Comparison of ENCODE assay signal across 8 cellular contexts in genomic region chrX:119041175-119041574, GRCh38. TPM values are rescaled to one million over a fixed set of nuclear protein-coding genes. Genes with fewer than 3 reads are reported as not detected.
A peak's percentile ranks its signal among the peaks of the same experiment; 100 is the strongest.
DNase-seq lines count a peak whose midpoint lies in the region; ATAC-seq and TF ChIP-seq lines count a peak whose summit lies in the region.

No MANE protein-coding gene starts in this region.

- H3K27ac Mint-ChIP-seq in activated CD4-positive, alpha-beta T cell treated with anti-CD3 and anti-CD28 coated beads for 36 hours: no peak overlapping the region

- no peak overlapping the region for H3K14ac ChIP-seq in neuronal stem cell (ENCODE audit: low read length)

- H3K9ac ChIP-seq in neuronal stem cell (ENCODE audit: low read depth, low read length, poor library complexity): no peak overlapping the region

- H3K79me1 ChIP-seq in neuronal stem cell (ENCODE audit: low read depth, low read length): no peaks in the 10 kb centered on the region

- H3K36me3 Mint-ChIP-seq in activated CD4-positive, alpha-beta T cell treated with anti-CD3 and anti-CD28 coated beads for 36 hours (ENCODE audit: low read depth): no peaks in the 10 kb centered on the region

- intact Hi-C loops in psoas muscle (cut with DNase I): no loop called here
- intact Hi-C loops in activated CD4-positive, alpha-beta T cell treated with anti-CD3 and anti-CD28 coated beads for 36 hours (cut with DNase I, micrococcal nuclease): no loop called here

- H3K23ac ChIP-seq in neuronal stem cell (ENCODE audit: low read depth, low read length, poor library complexity): no peak overlapping the region

- no peak overlapping the region for H2BK5ac ChIP-seq in neuronal stem cell (ENCODE audit: low read length)

- DNase-seq in Daoy (ENCODE audit: low read depth) (peak; percentile 73), SJSA1 (ENCODE audit: low read depth in 1 of 2, low spot score in 2 of 2) (peak; percentile 1 to 41), foreskin melanocyte (peak; percentile 21), psoas muscle (peak in 1 of 2 donors; percentile 49), foreskin keratinocyte (no peak), neuronal stem cell (ENCODE audit: low spot score) (no peak)
- DNase-seq in activated CD4-positive, alpha-beta T cell treated with anti-CD3 and anti-CD28 coated beads for 36 hours: no peak

- no peaks in the 10 kb centered on the region for H3K4me1 Mint-ChIP-seq in activated CD4-positive, alpha-beta T cell treated with anti-CD3 and anti-CD28 coated beads for 36 hours

- H2BK120ac ChIP-seq in neuronal stem cell (ENCODE audit: low read depth, low read length): no peak overlapping the region

- no peak overlapping the region for H2AFZ ChIP-seq in neuronal stem cell (ENCODE audit: low read length)

- TF ChIP-seq CTCF in psoas muscle (IDR thresholded peaks at IDR 0.05) (no peak), foreskin keratinocyte (conservative IDR thresholded peaks at IDR 0.05) (no peak)

- H3K4me1 ChIP-seq in SJSA1 (replicated peaks) (no peaks in the 10 kb centered on the region), psoas muscle (peaks cover 4% of the 10 kb centered on the region), foreskin keratinocyte (no peaks in the 10 kb centered on the region), neuronal stem cell (ENCODE audit: control insufficient read depth in 2 of 2, insufficient read depth in 1 of 2, low read depth in 1 of 2, low read length in 2 of 2) (peaks cover 0 to 3% of the 10 kb centered on the region in 2 donors)

- H3K4ac ChIP-seq in neuronal stem cell (ENCODE audit: low read length): no peak overlapping the region

- no peak overlapping the region for H3K18ac ChIP-seq in neuronal stem cell (ENCODE audit: low read length)

- no peaks in the 10 kb centered on the region for H3K27me3 Mint-ChIP-seq in activated CD4-positive, alpha-beta T cell treated with anti-CD3 and anti-CD28 coated beads for 36 hours

- WGBS in psoas muscle, 3 donors: 31 to 50% (median 34%) methylated on average over 4 of the region's 4 CpGs
- no CpG with 5 or more reads among the region's 4 CpGs for WGBS in neuronal stem cell (ENCODE audit: extremely low coverage in 2 of 2, insufficient read length in 2 of 2, insufficient replicate concordance in 1 of 2), 2 donors

- H3K9me3 Mint-ChIP-seq in activated CD4-positive, alpha-beta T cell treated with anti-CD3 and anti-CD28 coated beads for 36 hours (ENCODE audit: low read depth): no peaks in the 10 kb centered on the region

- no peak overlapping the region for H3K4me3 Mint-ChIP-seq in activated CD4-positive, alpha-beta T cell treated with anti-CD3 and anti-CD28 coated beads for 36 hours

- no peak overlapping the region for H3K4me3 ChIP-seq in SJSA1
- H3K4me3 ChIP-seq in psoas muscle: no peak overlapping the region
- H3K4me3 ChIP-seq in neuronal stem cell (ENCODE audit: low read length in 2 of 2): no peak overlapping the region

- POLR2A ChIA-PET in activated CD4-positive, alpha-beta T cell treated with anti-CD3 and anti-CD28 coated beads for 36 hours (lab: Charles Lee): no interaction called here

- CTCF ChIA-PET in activated CD4-positive, alpha-beta T cell treated with anti-CD3 and anti-CD28 coated beads for 36 hours (lab: Charles Lee): no interaction called here

- H2AK5ac ChIP-seq in neuronal stem cell (ENCODE audit: low read depth, low read length): no peak overlapping the region

- no peak overlapping the region for H4K91ac ChIP-seq in neuronal stem cell (ENCODE audit: low read depth, low read length, poor library complexity)

- H3K9me3 ChIP-seq in SJSA1 (replicated peaks) (no peaks in the 10 kb centered on the region), psoas muscle (no peaks in the 10 kb centered on the region), neuronal stem cell (replicated peaks in 1 of 2; ENCODE audit: control insufficient read depth in 2 of 2, insufficient read depth in 1 of 2, low read depth in 1 of 2, low read length in 2 of 2) (no peaks in the 10 kb centered on the region)

- H3K36me3 ChIP-seq in SJSA1: no peaks in the 10 kb centered on the region
- no peaks in the 10 kb centered on the region for H3K36me3 ChIP-seq in psoas muscle (ENCODE audit: insufficient read depth in 1 of 2, low read depth in 1 of 2)
- no peaks in the 10 kb centered on the region for H3K36me3 ChIP-seq in neuronal stem cell (replicated peaks in 1 of 2; ENCODE audit: control insufficient read depth in 2 of 2, insufficient read depth in 2 of 2, low read length in 2 of 2)

- no peak overlapping the region for H3K4me2 ChIP-seq in neuronal stem cell (ENCODE audit: insufficient read depth, low read length, poor library complexity, severe bottlenecking)

- no peak overlapping the region for H2BK15ac ChIP-seq in neuronal stem cell (ENCODE audit: low read length)

- peak; percentile 79 to 92 (median 84) for ATAC-seq in psoas muscle
- ATAC-seq in foreskin keratinocyte: no peak
- ATAC-seq in GM18520 (IDR thresholded peaks at IDR 0.05; ENCODE audit: unreplicated experiment): no peak
- no peak for ATAC-seq in activated CD4-positive, alpha-beta T cell treated with anti-CD3 and anti-CD28 coated beads for 36 hours

- H3K27me3 ChIP-seq in SJSA1 (replicated peaks): no peaks in the 10 kb centered on the region
- no peaks in the 10 kb centered on the region for H3K27me3 ChIP-seq in psoas muscle (ENCODE audit: insufficient read depth in 3 of 3, low read length in 2 of 3)
- no peaks in the 10 kb centered on the region for H3K27me3 ChIP-seq in foreskin keratinocyte
- peaks cover 0 to 5% (median 0%) of the 10 kb centered on the region in 3 experiments for H3K27me3 ChIP-seq in neuronal stem cell (ENCODE audit: control insufficient read depth in 3 of 3, insufficient read depth in 3 of 3, low read depth in 1 of 3, low read length in 3 of 3)

- H3K27ac ChIP-seq in SJSA1 (no peak overlapping the region), psoas muscle (no peak overlapping the region), foreskin keratinocyte (no peak overlapping the region), neuronal stem cell (replicated peaks; ENCODE audit: low read length) (no peak overlapping the region)

- no peak overlapping the region for H2BK12ac ChIP-seq in neuronal stem cell (ENCODE audit: low read length)

- H4K8ac ChIP-seq in neuronal stem cell (ENCODE audit: low read depth, low read length): no peak overlapping the region

RNA-seq across cellular contexts. Expression of gene CT47C1, which starts 31.6 kb away (rescaled TPM):
- not detected in 2 replicates for total RNA-seq in Daoy (2014; rRNA removed; shearing (Covaris generic))
- not detected in 2 replicates for total RNA-seq in SJSA1 (2014; rRNA removed; shearing (Covaris generic))
- total RNA-seq in psoas muscle (not detected), foreskin keratinocyte (not detected in 2 replicates)
- polyA plus RNA-seq in psoas muscle (not detected), foreskin keratinocyte (not detected in 2 replicates)
- not detected for total RNA-seq in activated CD4-positive, alpha-beta T cell treated with anti-CD3 and anti-CD28 coated beads for 36 hours
- polyA plus RNA-seq in neuronal stem cell (2013, experiment 1 of 2): not detected
- polyA plus RNA-seq in neuronal stem cell (2013, experiment 2 of 2): not detected

Comparison
In these comparisons a context has a peak if more than half of its experiments do, and no peak if none do; other contexts are left out.
1. DNase-seq: peak in Daoy (single experiment), SJSA1 (2 of 2) and foreskin melanocyte (single experiment); none in foreskin keratinocyte (0 of 2), activated CD4-positive, alpha-beta T cell treated with anti-CD3 and anti-CD28 coated beads for 36 hours (single experiment) and neuronal stem cell (single experiment).
2. ATAC-seq: peak in psoas muscle (4 of 4); none in foreskin keratinocyte (single experiment), GM18520 (single experiment) and activated CD4-positive, alpha-beta T cell treated with anti-CD3 and anti-CD28 coated beads for 36 hours (single experiment).